ENCODE assay signal across 15 cellular contexts in genomic region chr3:67521053-67521646, GRCh38.
A peak's percentile ranks its signal among the peaks of the same experiment; 100 is the strongest.
DNase-seq lines count a peak whose midpoint lies in the region; ATAC-seq and TF ChIP-seq lines count a peak whose summit lies in the region.
"Had no signal": no experiment of that assay in that cellular context is flagged by ENCODE, and none has a peak within 500 bp of the region (broad histone marks: within the 10 kb centered on the region; RNA-seq: fewer than 3 reads in every experiment).

No MANE protein-coding gene starts in this region.

- H3K36me3 ChIP-seq in OCI-LY1 (ENCODE audit: insufficient read depth, low read length): peaks cover 31% of the 10 kb centered on the region

- H3K4me2 ChIP-seq in OCI-LY1 (ENCODE audit: low read length): peak overlapping the region; percentile 34

- no peaks in the 10 kb centered on the region for H3F3A ChIP-seq in OCI-LY1 (ENCODE audit: insufficient read depth, low read length)

- H2AFZ ChIP-seq in OCI-LY1 (ENCODE audit: low read length): no peak overlapping the region

- peak; percentile 56 for ATAC-seq in GM19395 (IDR thresholded peaks at IDR 0.05; ENCODE audit: unreplicated experiment)
- ATAC-seq in HG02884 (IDR thresholded peaks at IDR 0.05; ENCODE audit: unreplicated experiment): peak; percentile 65
- no peak for ATAC-seq in HG03045 (IDR thresholded peaks at IDR 0.05; ENCODE audit: unreplicated experiment)

- peak overlapping the region; percentile 43 for H3K4me3 ChIP-seq in GM12864 (ENCODE audit: low read depth, low read length)
- H3K4me3 ChIP-seq in OCI-LY1 (ENCODE audit: low read depth, low read length, poor library complexity, severe bottlenecking): no peak overlapping the region
- H3K4me3 ChIP-seq: suprapubic skin had no signal

- no peaks in the 10 kb centered on the region for H3K4me1 ChIP-seq in OCI-LY1 (ENCODE audit: insufficient read depth, low read length, severe bottlenecking)
- H3K4me1 ChIP-seq: suprapubic skin had no signal

- H3K79me2 ChIP-seq in OCI-LY1 (ENCODE audit: insufficient read depth, low read length): no peaks in the 10 kb centered on the region

- no peak overlapping the region for H3K9ac ChIP-seq in OCI-LY1 (ENCODE audit: low read length)

- DNase-seq in GM12864 (ENCODE audit: low read depth): no peak
- DNase-seq in NCI-H2029 (lab: John Stamatoyannopoulos, UW): no peak
- no peak for DNase-seq in activated CD4-positive, CD25-positive, alpha-beta regulatory T cell (lab: John Stamatoyannopoulos, UW)
- DNase-seq in activated T-cell treated with anti-CD3 and anti-CD28 coated beads, Interleukin-2, amount 50 U/mL, for 48 hours: no peak
- DNase-seq: activated naive CD4-positive, alpha-beta T cell treated with anti-CD3 and anti-CD28 coated beads, Interleukin-2, amount 10 ng/mL, durations not matched to agents 7 days and 5 days; brain microvascular endothelial cell; dermis blood vessel endothelial cell; hypothalamus; NCI-H1930; stimulated activated CD4-positive, alpha-beta T cell treated with anti-CD3 and anti-CD28 coated beads, Interleukin-12 subunit alpha, Interleukin-12 subunit beta, amount 100 ng/mL, for 4 hours had no signal

- no peaks in the 10 kb centered on the region for H3K9me3 ChIP-seq in OCI-LY1 (ENCODE audit: low read length)
- H3K9me3 ChIP-seq: suprapubic skin had no signal

- no peaks in the 10 kb centered on the region for H3K9me2 ChIP-seq in OCI-LY1 (ENCODE audit: low read depth, low read length)

- H3K27me3 ChIP-seq in OCI-LY1 (ENCODE audit: insufficient read depth, low read length): no peaks in the 10 kb centered on the region
- H3K27me3 ChIP-seq: brain microvascular endothelial cell, suprapubic skin had no signal

- H4K20me1 ChIP-seq in OCI-LY1 (ENCODE audit: insufficient read depth, low read length): no peaks in the 10 kb centered on the region

- TF ChIP-seq CTCF in GM12864 (IDR thresholded peaks at IDR 0.05; ENCODE audit: low read depth, low read length, missing control alignments): no peak
- TF ChIP-seq CTCF in OCI-LY1 (IDR thresholded peaks at IDR 0.05; ENCODE audit: low read length): no peak

- no peak overlapping the region for H3K27ac ChIP-seq in OCI-LY1 (ENCODE audit: low read depth, low read length, poor library complexity, severe bottlenecking)
- H3K27ac ChIP-seq: brain microvascular endothelial cell, suprapubic skin had no signal
